29 cellular contexts compared by ENCODE assay signal in genomic region chr22:20199413-20199842, GRCh38. TPM values are rescaled to one million over a fixed set of nuclear protein-coding genes. Genes with fewer than 3 reads are reported as not detected.
"Had no signal": no experiment of that assay in that cellular context is flagged by ENCODE, and none has a peak within 500 bp of the region (broad histone marks: within the 10 kb centered on the region; RNA-seq: fewer than 3 reads in every experiment).

No MANE protein-coding gene starts in this region.

- DNase-seq: activated CD4-positive, alpha-beta memory T cell treated with anti-CD3 and anti-CD28 coated beads, Interleukin-2, amount 10 ng/mL, durations not matched to agents 7 days and 5 days; activated CD4-positive, alpha-beta T cell treated with anti-CD3 and anti-CD28 coated beads for 1 hour; activated CD4-positive, alpha-beta T cell treated with anti-CD3 and anti-CD28 coated beads for 36 hours; activated CD4-positive, alpha-beta T cell treated with anti-CD3 and anti-CD28 coated beads for 48 hours; activated CD4-positive, alpha-beta T cell treated with anti-CD3 and anti-CD28 coated beads, Interleukin-2, amount 10 ng/mL, durations not matched to agents 7 days and 5 days; activated CD4-positive, alpha-beta T cell treated with anti-CD3 and anti-CD28 coated beads, Interleukin-2, amount 50 U/mL, for 48 hours; activated CD4-positive, CD25-positive, alpha-beta regulatory T cell; activated CD8-positive, alpha-beta memory T cell treated with anti-CD3 and anti-CD28 coated beads for 24 hours; activated CD8-positive, alpha-beta memory T cell treated with anti-CD3 and anti-CD28 coated beads, Interleukin-2, amount 10 ng/mL, durations not matched to agents 7 days and 5 days; activated CD8-positive, alpha-beta memory T cell treated with anti-CD3 and anti-CD28 coated beads, Interleukin-2, amount 50 U/mL, for 48 hours; activated CD8-positive, alpha-beta T cell treated with anti-CD3 and anti-CD28 coated beads, Interleukin-2, amount 10 ng/mL, durations not matched to agents 7 days and 5 days; activated effector memory CD4-positive, alpha-beta T cell treated with Interleukin-2 at 50 U/mL for 16 hours; activated gamma-delta T cell; activated naive CD4-positive, alpha-beta T cell treated with anti-CD3 and anti-CD28 coated beads, Interleukin-2, amount 10 ng/mL, durations not matched to agents 7 days and 5 days; activated naive CD4-positive, alpha-beta T cell treated with Interleukin-2 at 50 U/mL for 16 hours; activated naive CD8-positive, alpha-beta T cell treated with anti-CD3 and anti-CD28 coated beads, Interleukin-2, amount 10 ng/mL, durations not matched to agents 7 days and 5 days; activated naive CD8-positive, alpha-beta T cell treated with anti-CD3 and anti-CD28 coated beads, Interleukin-2, amount 50 U/mL, for 24 hours; activated T-cell treated with anti-CD3 and anti-CD28 coated beads, Interleukin-2, amount 50 U/mL, for 24 hours; activated T-cell treated with anti-CD3 and anti-CD28 coated beads, Interleukin-2, amount 50 U/mL, for 48 hours; amygdala; anterior cingulate cortex; central memory CD4-positive, alpha-beta T cell; T-helper 2 cell; T-helper 9 cell; WERI-Rb-1 had no signal

- H3K9me3 ChIP-seq: ascending aorta had no signal

- ATAC-seq: activated CD4-positive, alpha-beta T cell treated with anti-CD3 and anti-CD28 coated beads for 36 hours; activated CD4-positive, CD25-positive, alpha-beta regulatory T cell treated with anti-CD3 and anti-CD28 coated beads, Interleukin-2, amount 50 U/mL, for 24 hours; activated CD8-positive, alpha-beta memory T cell treated with anti-CD3 and anti-CD28 coated beads, Interleukin-2, amount 10 ng/mL, durations not matched to agents 7 days and 5 days; activated CD8-positive, alpha-beta T cell treated with anti-CD3 and anti-CD28 coated beads, Interleukin-2, amount 10 ng/mL, durations not matched to agents 7 days and 5 days; activated naive CD8-positive, alpha-beta T cell treated with anti-CD3 and anti-CD28 coated beads, Interleukin-2, amount 50 U/mL, for 24 hours; WTC11 had no signal

- H3K4me3 ChIP-seq: ascending aorta had no signal

- H3K27ac ChIP-seq: ascending aorta, WERI-Rb-1 had no signal

- H3K36me3 ChIP-seq: ascending aorta, WERI-Rb-1 had no signal

- H3K27me3 ChIP-seq: ascending aorta had no signal

- FAIRE-seq: TTC549 had no signal

RNA-seq across cellular contexts. Expression of gene CCDC188, which starts 48.6 kb away (rescaled TPM):
- total RNA-seq: activated CD4-positive, alpha-beta T cell treated with anti-CD3 and anti-CD28 coated beads for 36 hours; activated CD8-positive, alpha-beta memory T cell treated with anti-CD3 and anti-CD28 coated beads, Interleukin-2, amount 10 ng/mL, durations not matched to agents 7 days and 5 days; activated CD8-positive, alpha-beta T cell treated with anti-CD3 and anti-CD28 coated beads, Interleukin-2, amount 10 ng/mL, durations not matched to agents 7 days and 5 days; ascending aorta; WTC11 had no signal
